ENCODE assay signal across 25 cellular contexts in genomic region chr7:49639068-49639593, GRCh38.
"Had no signal": no experiment of that assay in that cellular context is flagged by ENCODE, and none has a peak within 500 bp of the region (broad histone marks: within the 10 kb centered on the region; RNA-seq: fewer than 3 reads in every experiment).

No MANE protein-coding gene starts in this region.

- H3K4me1 Mint-ChIP-seq: activated CD4-positive, alpha-beta T cell treated with anti-CD3 and anti-CD28 coated beads, Interleukin-2, amount 10 ng/mL, durations not matched to agents 24 days and 14 days; activated naive CD8-positive, alpha-beta T cell treated with anti-CD3 and anti-CD28 coated beads, Interleukin-2, amount 10 ng/mL, durations not matched to agents 7 days and 5 days; T-helper 17 cell had no signal

- H3K9me3 Mint-ChIP-seq: activated CD4-positive, alpha-beta memory T cell treated with anti-CD3 and anti-CD28 coated beads for 36 hours; activated CD4-positive, alpha-beta T cell treated with anti-CD3 and anti-CD28 coated beads, Interleukin-2, amount 10 ng/mL, durations not matched to agents 24 days and 14 days; activated naive CD8-positive, alpha-beta T cell treated with anti-CD3 and anti-CD28 coated beads, Interleukin-2, amount 10 ng/mL, durations not matched to agents 7 days and 5 days had no signal

- ATAC-seq: T-helper 17 cell, WTC11 had no signal

- H3K27ac Mint-ChIP-seq: activated CD4-positive, alpha-beta memory T cell treated with anti-CD3 and anti-CD28 coated beads for 36 hours; activated CD4-positive, alpha-beta T cell treated with anti-CD3 and anti-CD28 coated beads, Interleukin-2, amount 10 ng/mL, durations not matched to agents 24 days and 14 days; activated naive CD8-positive, alpha-beta T cell treated with anti-CD3 and anti-CD28 coated beads, Interleukin-2, amount 10 ng/mL, durations not matched to agents 7 days and 5 days; T-helper 17 cell; WTC11 had no signal

- H3K27ac ChIP-seq: breast epithelium, KMS-11 had no signal

- DNase-seq: activated CD4-positive, alpha-beta memory T cell treated with anti-CD3 and anti-CD28 coated beads for 36 hours; activated CD4-positive, alpha-beta T cell treated with anti-CD3 and anti-CD28 coated beads, Interleukin-2, amount 10 ng/mL, durations not matched to agents 24 days and 14 days; activated CD4-positive, CD25-positive, alpha-beta regulatory T cell treated with anti-CD3 and anti-CD28 coated beads, Interleukin-2, amount 50 U/mL, for 72 hours; activated CD8-positive, alpha-beta memory T cell treated with anti-CD3 and anti-CD28 coated beads for 24 hours; activated effector memory CD4-positive, alpha-beta T cell treated with anti-CD3 and anti-CD28 coated beads, Interleukin-2, amount 50 U/mL, for 16 hours; activated naive CD4-positive, alpha-beta T cell treated with Interleukin-2 at 50 U/mL for 16 hours; activated naive CD8-positive, alpha-beta T cell treated with anti-CD3 and anti-CD28 coated beads, Interleukin-2, amount 10 ng/mL, durations not matched to agents 7 days and 5 days; activated T-cell treated with anti-CD3 and anti-CD28 coated beads, Interleukin-2, amount 50 U/mL, for 4 hours; aorta; central memory CD4-positive, alpha-beta T cell; MG63; MV-4-11; NCI-H1092 treated with DMSO at 0.1 percent for 48 hours; NCI-H1436; NCI-H1694 treated with DMSO at 0.1 percent for 48 hours; NCI-H2029 treated with DMSO at 0.1 percent for 48 hours; NCI-H510A treated with DMSO at 0.1 percent for 48 hours; NCI-H69; RPMI8226; SIG-M5; T-helper 17 cell; T-helper 9 cell had no signal

- H3K36me3 Mint-ChIP-seq: activated CD4-positive, alpha-beta memory T cell treated with anti-CD3 and anti-CD28 coated beads for 36 hours; activated naive CD8-positive, alpha-beta T cell treated with anti-CD3 and anti-CD28 coated beads, Interleukin-2, amount 10 ng/mL, durations not matched to agents 7 days and 5 days; WTC11 had no signal

- H3K4me3 Mint-ChIP-seq: activated CD4-positive, alpha-beta memory T cell treated with anti-CD3 and anti-CD28 coated beads for 36 hours; activated CD4-positive, alpha-beta T cell treated with anti-CD3 and anti-CD28 coated beads, Interleukin-2, amount 10 ng/mL, durations not matched to agents 24 days and 14 days; activated naive CD8-positive, alpha-beta T cell treated with anti-CD3 and anti-CD28 coated beads, Interleukin-2, amount 10 ng/mL, durations not matched to agents 7 days and 5 days; activated T-cell treated with anti-CD3 and anti-CD28 coated beads, Interleukin-2, amount 50 U/mL, for 4 hours; T-helper 17 cell; WTC11 had no signal

- H3K27me3 Mint-ChIP-seq: activated CD4-positive, alpha-beta memory T cell treated with anti-CD3 and anti-CD28 coated beads for 36 hours; activated CD4-positive, alpha-beta T cell treated with anti-CD3 and anti-CD28 coated beads, Interleukin-2, amount 10 ng/mL, durations not matched to agents 24 days and 14 days; activated naive CD8-positive, alpha-beta T cell treated with anti-CD3 and anti-CD28 coated beads, Interleukin-2, amount 10 ng/mL, durations not matched to agents 7 days and 5 days; T-helper 17 cell had no signal
